ENCODE assay signal across 8 cellular contexts in genomic region chr3:139343895-139344856, GRCh38. TPM values are rescaled to one million over a fixed set of nuclear protein-coding genes. Genes with fewer than 3 reads are reported as not detected.
DNase-seq lines count a peak whose midpoint lies in the region; ATAC-seq and FAIRE-seq lines count a peak whose summit lies in the region.

Gene MRPS22 (plus strand): TSS chr3:139344020. CDS start chr3:139344027, 7 bp downstream.

- peak; percentile 97 for ATAC-seq in GM21367 (IDR thresholded peaks at IDR 0.05; ENCODE audit: unreplicated experiment)

- DNase-seq in COLO829 (ENCODE audit: low spot score) (peak; percentile 98), HTR-8/SVneo (ENCODE audit: insufficient read length, low spot score) (peak; percentile 88), NOMO-1 treated with dmso at 0.1 percent for 144 hours (lab: John Stamatoyannopoulos, UW; ENCODE audit: unreplicated experiment) (peak; percentile 96), mesenteric fat pad (ENCODE audit: low spot score) (no peak)
- peak; percentile 25 to 62 (median 60) for DNase-seq in activated CD8-positive, alpha-beta memory T cell treated with anti-CD3 and anti-CD28 coated beads for 48 hours (ENCODE audit: low read depth in 2 of 3, low spot score in 2 of 3)
- DNase-seq in stimulated activated CD8-positive, alpha-beta memory T cell treated with anti-CD3 and anti-CD28 coated beads, Interleukin-15, amount 100 ng/mL, for 24 hours (ENCODE audit: low read depth) = peak; percentile 51

- no peak for FAIRE-seq in HTR-8/SVneo (lab: Jason Lieb, UNC)

- in situ Hi-C loops in endometrial microvascular endothelial cells (cut with HindIII; ENCODE audit: inconsistent ontology term, low pct_unique_long_range_greater_than_20kb, low sequenced_read_pairs) = loop anchor here (10.0 to 25.0 kb wide), 2 partner anchors 229 to 407 kb away; partner anchors contain the start of genes FOXL2 and FOXL2NB

RNA-seq across cellular contexts. Expression of gene MRPS22, which starts in this region (rescaled TPM):
- total RNA-seq in endometrial microvascular endothelial cells (ENCODE audit: inconsistent ontology term) (74.7 TPM), mesenteric fat pad (37.6 TPM)
